12 cellular contexts compared by ENCODE assay signal in genomic region chr20:1815502-1816085, GRCh38.
DNase-seq lines count a peak whose midpoint lies in the region; ATAC-seq and TF ChIP-seq lines count a peak whose summit lies in the region.
"Had no signal": no experiment of that assay in that cellular context is flagged by ENCODE, and none has a peak within 500 bp of the region (broad histone marks: within the 10 kb centered on the region; RNA-seq: fewer than 3 reads in every experiment).

No MANE protein-coding gene starts in this region.

- H3K27ac ChIP-seq in osteoblast (ENCODE audit: low read depth, low read length), result peak overlapping the region; percentile 83
- H3K27ac ChIP-seq: SJCRH30 had no signal

- no peaks in the 10 kb centered on the region for H3K9me3 Mint-ChIP-seq in dendritic cell treated with granulocyte-macrophage colony-stimulating factor and Interleukin-4, amounts not matched to agents 40 ng/mL and 50 ng/mL, for 4 days
- H3K9me3 Mint-ChIP-seq: endodermal cell had no signal

- H3K36me3 ChIP-seq in osteoblast (ENCODE audit: insufficient read depth, low read length), result no peaks in the 10 kb centered on the region
- H3K36me3 ChIP-seq: SJCRH30 had no signal

- peak overlapping the region; percentile 98 for H3K27ac Mint-ChIP-seq in dendritic cell treated with granulocyte-macrophage colony-stimulating factor and Interleukin-4, amounts not matched to agents 40 ng/mL and 50 ng/mL, for 4 days
- H3K27ac Mint-ChIP-seq: endodermal cell had no signal

- H3K4me2 ChIP-seq in osteoblast (ENCODE audit: insufficient read depth, low read length), result peak overlapping the region; percentile 28

- peaks cover 77% of the 10 kb centered on the region for H3K4me1 ChIP-seq in osteoblast (ENCODE audit: insufficient read depth, low read length)
- H3K4me1 ChIP-seq: Caco-2, SJCRH30 had no signal

- H3K9me3 ChIP-seq in osteoblast (ENCODE audit: low read depth, low read length), result no peaks in the 10 kb centered on the region
- H3K9me3 ChIP-seq: Caco-2, SJCRH30 had no signal

- no peak overlapping the region for H3K4me3 ChIP-seq in osteoblast (ENCODE audit: insufficient read depth, low read length)
- H3K4me3 ChIP-seq: SJCRH30 had no signal

- H3K4me3 Mint-ChIP-seq in dendritic cell treated with granulocyte-macrophage colony-stimulating factor and Interleukin-4, amounts not matched to agents 40 ng/mL and 50 ng/mL, for 4 days, result no peak overlapping the region
- H3K4me3 Mint-ChIP-seq: endodermal cell had no signal

- H4K20me1 ChIP-seq in osteoblast (ENCODE audit: insufficient read depth, low read length), result no peaks in the 10 kb centered on the region

- ATAC-seq in Right ventricle myocardium inferior (no peak), GM18909 (IDR thresholded peaks at IDR 0.05; ENCODE audit: poor library complexity, unreplicated experiment) (no peak)

- peaks cover 94% of the 10 kb centered on the region for H3K4me1 Mint-ChIP-seq in dendritic cell treated with granulocyte-macrophage colony-stimulating factor and Interleukin-4, amounts not matched to agents 40 ng/mL and 50 ng/mL, for 4 days (ENCODE audit: low read depth)

- no peaks in the 10 kb centered on the region for H3K79me2 ChIP-seq in osteoblast (ENCODE audit: insufficient read depth, low read length)

- no peaks in the 10 kb centered on the region for H3K27me3 Mint-ChIP-seq in dendritic cell treated with granulocyte-macrophage colony-stimulating factor and Interleukin-4, amounts not matched to agents 40 ng/mL and 50 ng/mL, for 4 days

- TF ChIP-seq CTCF in osteoblast (IDR thresholded peaks at IDR 0.05; ENCODE audit: extremely low read depth, low read depth, low read length), result no peak

- intact Hi-C loops in cardiac septum (cut with DNase I) (loop anchor here (2.0 to 10.0 kb wide), 2 partner anchors 119 to 319 kb away; no protein-coding TSS in a partner anchor), Right ventricle myocardium inferior (cut with DNase I) (loop anchor here (5.0 kb wide), 1 partner anchor 77 kb away; no protein-coding TSS in a partner anchor)
- intact Hi-C loops in dendritic cell treated with granulocyte-macrophage colony-stimulating factor and Interleukin-4, amounts not matched to agents 40 ng/mL and 50 ng/mL, for 4 days (cut with micrococcal nuclease), result no loop called here

- no peak overlapping the region for H2AFZ ChIP-seq in osteoblast (ENCODE audit: low read length)

- DNase-seq in cardiac septum (ENCODE audit: low spot score) (peak; percentile 41), Right ventricle myocardium inferior (ENCODE audit: missing footprints) (no peak), osteoblast (ENCODE audit: insufficient read length, low spot score, missing footprints) (no peak), activated gamma-delta T cell (lab: John Stamatoyannopoulos, UW) (no peak), CD1c-positive myeloid dendritic cell (ENCODE audit: extremely low spot score) (no peak), NCI-H774 (lab: John Stamatoyannopoulos, UW) (no peak)
- DNase-seq: Caco-2, KBM-7, SJCRH30 had no signal

- no peaks in the 10 kb centered on the region for H3K27me3 ChIP-seq in osteoblast (ENCODE audit: insufficient read depth, low read length)

- H3K36me3 Mint-ChIP-seq in dendritic cell treated with granulocyte-macrophage colony-stimulating factor and Interleukin-4, amounts not matched to agents 40 ng/mL and 50 ng/mL, for 4 days (ENCODE audit: low read depth), result no peaks in the 10 kb centered on the region
